In genomic region chr13:85985791-85986190, GRCh38 we compare ENCODE assay signal across 26 cellular contexts.
DNase-seq lines count a peak whose midpoint lies in the region; ATAC-seq and TF ChIP-seq lines count a peak whose summit lies in the region.
"Had no signal": no experiment of that assay in that cellular context is flagged by ENCODE, and none has a peak within 500 bp of the region (broad histone marks: within the 10 kb centered on the region; RNA-seq: fewer than 3 reads in every experiment).

No MANE protein-coding gene starts in this region.

- POLR2A ChIA-PET in SK-N-SH (lab: Yijun Ruan, JAX) (no interaction called here), PC-3 (lab: Charles Lee; ENCODE audit: unreplicated experiment) (no interaction called here)

- no peaks in the 10 kb centered on the region for H3K36me3 ChIP-seq in SK-N-SH (replicated peaks in 1 of 2; ENCODE audit: control insufficient read depth in 1 of 2, insufficient read depth in 2 of 2, low read length in 1 of 2)
- H3K36me3 ChIP-seq in PC-3 (ENCODE audit: low read depth, low read length) = no peaks in the 10 kb centered on the region
- no peaks in the 10 kb centered on the region for H3K36me3 ChIP-seq in fibroblast of lung (ENCODE audit: control insufficient read depth, insufficient read depth, low read length)
- H3K36me3 ChIP-seq: adrenal gland, thoracic aorta had no signal

- H4K20me1 ChIP-seq in SK-N-SH (ENCODE audit: insufficient read depth) (no peaks in the 10 kb centered on the region), PC-3 (ENCODE audit: low read length) (no peaks in the 10 kb centered on the region), fibroblast of lung (ENCODE audit: control insufficient read depth, extremely low read depth, insufficient read depth, low read length) (no peaks in the 10 kb centered on the region)

- TF ChIP-seq EP300 in SK-N-SH (IDR thresholded peaks at IDR 0.05; ENCODE audit: borderline replicate concordance in 1 of 2, low read depth in 1 of 2, low read length in 1 of 2) = no peak

- BruUV-seq in PC-3 (replicated peaks; lab: Mats Ljungman, UMichigan) = no TSS peak

- CTCF ChIA-PET in SK-N-SH (lab: Yijun Ruan, JAX) = no interaction called here
- CTCF ChIA-PET in PC-3 (lab: Charles Lee) = no interaction called here

- H3F3A ChIP-seq in SK-N-SH (replicated peaks; ENCODE audit: insufficient read depth) (no peaks in the 10 kb centered on the region), PC-3 (ENCODE audit: low read length, unreplicated experiment) (no peaks in the 10 kb centered on the region)

- H3K9ac ChIP-seq in SK-N-SH (no peak overlapping the region), PC-3 (ENCODE audit: low read length) (no peak overlapping the region), fibroblast of lung (ENCODE audit: insufficient read depth, low read length) (no peak overlapping the region)
- H3K9ac ChIP-seq: parathyroid adenoma had no signal

- no peak overlapping the region for H3K4me2 ChIP-seq in SK-N-SH
- H3K4me2 ChIP-seq in PC-3 (ENCODE audit: low read length) = no peak overlapping the region
- no peak overlapping the region for H3K4me2 ChIP-seq in fibroblast of lung (ENCODE audit: extremely low read depth, insufficient read depth, low read length)

- H3K9me3 ChIP-seq in SK-N-SH (no peaks in the 10 kb centered on the region), PC-3 (ENCODE audit: low read length) (no peaks in the 10 kb centered on the region), fibroblast of lung (ENCODE audit: control insufficient read depth, insufficient read depth, low read depth, low read length) (no peaks in the 10 kb centered on the region)
- H3K9me3 ChIP-seq: adrenal gland, thoracic aorta had no signal

- TF ChIP-seq RAD21 in SK-N-SH (IDR thresholded peaks at IDR 0.05; ENCODE audit: low read length) = no peak

- no peak overlapping the region for H3K4me3 ChIP-seq in SK-N-SH (ENCODE audit: low read depth in 2 of 2, low read length in 1 of 2)
- no peak overlapping the region for H3K4me3 ChIP-seq in PC-3 (ENCODE audit: low read length)
- H3K4me3 ChIP-seq in fibroblast of lung (replicated peaks in 1 of 4; ENCODE audit: control extremely low read depth in 1 of 4, insufficient read depth in 1 of 4, low read depth in 3 of 4, low read length in 4 of 4) = no peak overlapping the region
- H3K4me3 ChIP-seq: adrenal gland, SK-N-MC, thoracic aorta had no signal

- DNase-seq in SK-N-SH = no peak
- DNase-seq in PC-3 = peak; percentile 42
- peak; percentile 48 to 66 for DNase-seq in fibroblast of lung (ENCODE audit: low read depth in 2 of 2)
- peak; percentile 46 for DNase-seq in superior temporal gyrus (ENCODE audit: extremely low spot score)
- no peak for DNase-seq in NK-92 (lab: John Stamatoyannopoulos, UW; ENCODE audit: unreplicated experiment)
- DNase-seq in NCI-H1930 (lab: John Stamatoyannopoulos, UW) = no peak
- no peak for DNase-seq in hypothalamus (lab: John Stamatoyannopoulos, UW)
- DNase-seq: activated CD4-positive, alpha-beta T cell treated with anti-CD3 and anti-CD28 coated beads, Interleukin-2, amount 50 U/mL, for 48 hours; activated T-cell treated with anti-CD3 and anti-CD28 coated beads for 4 hours; adrenal gland; C1 segment of cervical spinal cord; cerebellar nuclear complex; erythroblast; midbrain; NCI-H1105; NCI-H2171; NCI-H82; T-helper 9 cell had no signal

- TF ChIP-seq CTCF in SK-N-SH (IDR thresholded peaks at IDR 0.05) = no peak
- no peak for TF ChIP-seq CTCF in PC-3 (conservative IDR thresholded peaks at IDR 0.05; ENCODE audit: low read depth, low read length)
- TF ChIP-seq CTCF in fibroblast of lung (conservative IDR thresholded peaks at IDR 0.05 in 1 of 2, IDR thresholded peaks at IDR 0.05 in 1 of 2; ENCODE audit: low read depth in 1 of 2, low read length in 2 of 2) = no peak

- intact Hi-C loops in PC-3 (cut with micrococcal nuclease) = no loop called here

- no peaks in the 10 kb centered on the region; the same call in 1 of the 2 replicates for H3K27me3 ChIP-seq in SK-N-SH (ENCODE audit: insufficient read depth)
- H3K27me3 ChIP-seq in PC-3 (ENCODE audit: low read length) = no peaks in the 10 kb centered on the region
- H3K27me3 ChIP-seq in fibroblast of lung (ENCODE audit: control insufficient read depth, insufficient read depth, low read length) = no peaks in the 10 kb centered on the region
- H3K27me3 ChIP-seq: adrenal gland had no signal

- H3K27ac ChIP-seq in SK-N-SH (ENCODE audit: low read depth in 2 of 2, low read length in 1 of 2) (no peak overlapping the region), PC-3 (ENCODE audit: low read length) (no peak overlapping the region), fibroblast of lung (ENCODE audit: insufficient read depth, low read length) (no peak overlapping the region)
- H3K27ac ChIP-seq: adrenal gland, parathyroid adenoma, SK-N-MC, thoracic aorta had no signal

- 13% methylated on average over 1 of the region's 1 CpG for WGBS in SK-N-SH (ENCODE audit: low lambda C conversion rate)

- H3K9me2 ChIP-seq in SK-N-SH (no peaks in the 10 kb centered on the region), PC-3 (replicated peaks; ENCODE audit: low read length) (no peaks in the 10 kb centered on the region)

- ATAC-seq in SK-N-SH treated with all-trans-retinoic acid at 6 μM for 48 hours (no peak; the same call in 2 of the 3 replicates), PC-3 (peak; percentile 98)
- ATAC-seq: left lobe of liver; natural killer cell treated with Interleukin-12 subunit alpha and Interleukin-12 subunit beta and Interleukin-15 and Interleukin-18, amount 100 ng/mL, for 72 hours; sciatic nerve; WTC11 had no signal

- H3K4me1 ChIP-seq in SK-N-SH (ENCODE audit: control insufficient read depth in 1 of 2, insufficient read depth in 2 of 2, low read depth in 1 of 2, low read length in 1 of 2) (no peaks in the 10 kb centered on the region), PC-3 (ENCODE audit: insufficient read depth, low read length) (no peaks in the 10 kb centered on the region; the same call in 1 of the 2 replicates), fibroblast of lung (ENCODE audit: control insufficient read depth, extremely low read depth, insufficient read depth, low read length) (no peaks in the 10 kb centered on the region)
- H3K4me1 ChIP-seq: adrenal gland, parathyroid adenoma had no signal

- no peaks in the 10 kb centered on the region for H3K79me2 ChIP-seq in SK-N-SH (ENCODE audit: insufficient read depth)
- H3K79me2 ChIP-seq in PC-3 (ENCODE audit: low read length) = no peaks in the 10 kb centered on the region
- H3K79me2 ChIP-seq in fibroblast of lung (ENCODE audit: control insufficient read depth, insufficient read depth, low read length) = no peaks in the 10 kb centered on the region
- H3K79me2 ChIP-seq: parathyroid adenoma had no signal

- H2AFZ ChIP-seq in SK-N-SH (ENCODE audit: low read depth) = no peak overlapping the region
- H2AFZ ChIP-seq in PC-3 (ENCODE audit: low read length) = no peak overlapping the region
- H2AFZ ChIP-seq in fibroblast of lung (ENCODE audit: low read length) = no peak overlapping the region
- H2AFZ ChIP-seq: parathyroid adenoma had no signal

TF ChIP-seq in SK-N-SH, 30 proteins besides CTCF, POLR2A, EP300 and RAD21 (continues in another document):
- TF ChIP-seq SIN3A (IDR thresholded peaks at IDR 0.05; ENCODE audit: borderline replicate concordance, low read depth, low read length) (no peak), PBX3 (IDR thresholded peaks at IDR 0.05) (0 out of 2 replicates have a peak, but pooled peaks have one; percentile 7)

TF ChIP-seq in SK-N-SH treated with all-trans-retinoic acid at 6 μM for 48 hours, 23 proteins besides CTCF, POLR2A, EP300 and RAD21 (continues in another document):
- TF ChIP-seq, protein P1, sequence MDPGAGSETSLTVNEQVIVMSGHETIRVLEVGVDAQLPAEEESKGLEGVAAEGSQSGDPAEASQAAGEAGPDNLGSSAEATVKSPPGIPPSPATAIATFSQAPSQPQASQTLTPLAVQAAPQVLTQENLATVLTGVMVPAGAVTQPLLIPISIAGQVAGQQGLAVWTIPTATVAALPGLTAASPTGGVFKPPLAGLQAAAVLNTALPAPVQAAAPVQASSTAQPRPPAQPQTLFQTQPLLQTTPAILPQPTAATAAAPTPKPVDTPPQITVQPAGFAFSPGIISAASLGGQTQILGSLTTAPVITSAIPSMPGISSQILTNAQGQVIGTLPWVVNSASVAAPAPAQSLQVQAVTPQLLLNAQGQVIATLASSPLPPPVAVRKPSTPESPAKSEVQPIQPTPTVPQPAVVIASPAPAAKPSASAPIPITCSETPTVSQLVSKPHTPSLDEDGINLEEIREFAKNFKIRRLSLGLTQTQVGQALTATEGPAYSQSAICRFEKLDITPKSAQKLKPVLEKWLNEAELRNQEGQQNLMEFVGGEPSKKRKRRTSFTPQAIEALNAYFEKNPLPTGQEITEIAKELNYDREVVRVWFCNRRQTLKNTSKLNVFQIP (CRISPR knock-in tag; IDR thresholded peaks at IDR 0.05; ENCODE audit: borderline replicate concordance, low read depth) = no peak
- TF ChIP-seq TCF4 (CRISPR knock-in tag; IDR thresholded peaks at IDR 0.05; ENCODE audit: borderline replicate concordance) = no peak
- TF ChIP-seq, protein P2, sequence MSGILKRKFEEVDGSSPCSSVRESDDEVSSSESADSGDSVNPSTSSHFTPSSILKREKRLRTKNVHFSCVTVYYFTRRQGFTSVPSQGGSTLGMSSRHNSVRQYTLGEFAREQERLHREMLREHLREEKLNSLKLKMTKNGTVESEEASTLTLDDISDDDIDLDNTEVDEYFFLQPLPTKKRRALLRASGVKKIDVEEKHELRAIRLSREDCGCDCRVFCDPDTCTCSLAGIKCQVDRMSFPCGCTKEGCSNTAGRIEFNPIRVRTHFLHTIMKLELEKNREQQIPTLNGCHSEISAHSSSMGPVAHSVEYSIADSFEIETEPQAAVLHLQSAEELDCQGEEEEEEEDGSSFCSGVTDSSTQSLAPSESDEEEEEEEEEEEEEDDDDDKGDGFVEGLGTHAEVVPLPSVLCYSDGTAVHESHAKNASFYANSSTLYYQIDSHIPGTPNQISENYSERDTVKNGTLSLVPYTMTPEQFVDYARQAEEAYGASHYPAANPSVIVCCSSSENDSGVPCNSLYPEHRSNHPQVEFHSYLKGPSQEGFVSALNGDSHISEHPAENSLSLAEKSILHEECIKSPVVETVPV (CRISPR knock-in tag; IDR thresholded peaks at IDR 0.05) = no peak

Comparison
In these comparisons a context has a peak if more than half of its experiments do, and no peak if none do; other contexts are left out.
1. DNase-seq: peak in PC-3 (single experiment), fibroblast of lung (2 of 2) and superior temporal gyrus (single experiment); none in SK-N-SH (single experiment), NK-92 (single experiment), NCI-H1930 (0 of 2) and hypothalamus (0 of 51).